Comparison of ENCODE assay signal across 18 cellular contexts in genomic region chr2:159199751-159200465, GRCh38.
DNase-seq lines count a peak whose midpoint lies in the region; ATAC-seq and TF ChIP-seq lines count a peak whose summit lies in the region.
"Had no signal": no experiment of that assay in that cellular context is flagged by ENCODE, and none has a peak within 500 bp of the region (broad histone marks: within the 10 kb centered on the region; RNA-seq: fewer than 3 reads in every experiment).

No MANE protein-coding gene starts in this region.

- H3K27me3 ChIP-seq in brain microvascular endothelial cell (replicated peaks) (no peaks in the 10 kb centered on the region), breast epithelium (no peaks in the 10 kb centered on the region)
- H3K27me3 ChIP-seq: gastrocnemius medialis, neutrophil, suprapubic skin had no signal

- peaks cover 2 to 6% (median 4%) of the 10 kb centered on the region in 3 donors for H3K27me3 Mint-ChIP-seq in immature natural killer cell (ENCODE audit: low read depth in 3 of 3)
- H3K27me3 Mint-ChIP-seq in activated naive CD4-positive, alpha-beta T cell treated with anti-CD3 and anti-CD28 coated beads, Interleukin-2, amount 10 ng/mL, durations not matched to agents 7 days and 5 days, result no peaks in the 10 kb centered on the region
- H3K27me3 Mint-ChIP-seq: activated CD4-positive, alpha-beta T cell treated with anti-CD3 and anti-CD28 coated beads, Interleukin-2, amount 10 ng/mL, durations not matched to agents 24 days and 14 days; activated naive CD4-positive, alpha-beta T cell treated with anti-CD3 and anti-CD28 coated beads, Interleukin-2, amount 50 U/mL, for 24 hours had no signal

- no peaks in the 10 kb centered on the region for H3K9me3 Mint-ChIP-seq in immature natural killer cell
- no peaks in the 10 kb centered on the region for H3K9me3 Mint-ChIP-seq in stimulated activated effector memory CD8-positive, alpha-beta T cell treated with anti-CD3 and anti-CD28 coated beads, Interleukin-12 subunit alpha, Interleukin-12 subunit beta, amount 100 ng/mL, for 72 hours
- H3K9me3 Mint-ChIP-seq in activated naive CD4-positive, alpha-beta T cell treated with anti-CD3 and anti-CD28 coated beads, Interleukin-2, amount 10 ng/mL, durations not matched to agents 7 days and 5 days, result no peaks in the 10 kb centered on the region
- H3K9me3 Mint-ChIP-seq: activated CD4-positive, alpha-beta T cell treated with anti-CD3 and anti-CD28 coated beads, Interleukin-2, amount 10 ng/mL, durations not matched to agents 24 days and 14 days; activated naive CD4-positive, alpha-beta T cell treated with anti-CD3 and anti-CD28 coated beads, Interleukin-2, amount 50 U/mL, for 24 hours had no signal

- no peak for ATAC-seq in stimulated activated effector memory CD8-positive, alpha-beta T cell treated with anti-CD3 and anti-CD28 coated beads, Interleukin-12 subunit alpha, Interleukin-12 subunit beta, amount 100 ng/mL, for 72 hours
- ATAC-seq: gastrocnemius medialis had no signal

- TF ChIP-seq CTCF in brain microvascular endothelial cell (IDR thresholded peaks at IDR 0.05; ENCODE audit: low read depth, low read length, missing control alignments), result no peak
- TF ChIP-seq CTCF in breast epithelium (IDR thresholded peaks at IDR 0.05), result no peak

- no peaks in the 10 kb centered on the region for H3K36me3 Mint-ChIP-seq in immature natural killer cell
- no peaks in the 10 kb centered on the region for H3K36me3 Mint-ChIP-seq in stimulated activated effector memory CD8-positive, alpha-beta T cell treated with anti-CD3 and anti-CD28 coated beads, Interleukin-12 subunit alpha, Interleukin-12 subunit beta, amount 100 ng/mL, for 72 hours
- H3K36me3 Mint-ChIP-seq in activated naive CD4-positive, alpha-beta T cell treated with anti-CD3 and anti-CD28 coated beads, Interleukin-2, amount 10 ng/mL, durations not matched to agents 7 days and 5 days, result no peaks in the 10 kb centered on the region
- H3K36me3 Mint-ChIP-seq: activated naive CD4-positive, alpha-beta T cell treated with anti-CD3 and anti-CD28 coated beads, Interleukin-2, amount 50 U/mL, for 24 hours had no signal

- peak overlapping the region in 1 of 5 donors; percentile 53 for H3K4me3 Mint-ChIP-seq in immature natural killer cell
- H3K4me3 Mint-ChIP-seq in stimulated activated effector memory CD8-positive, alpha-beta T cell treated with anti-CD3 and anti-CD28 coated beads, Interleukin-12 subunit alpha, Interleukin-12 subunit beta, amount 100 ng/mL, for 72 hours, result no peak overlapping the region
- no peak overlapping the region for H3K4me3 Mint-ChIP-seq in activated naive CD4-positive, alpha-beta T cell treated with anti-CD3 and anti-CD28 coated beads, Interleukin-2, amount 10 ng/mL, durations not matched to agents 7 days and 5 days
- H3K4me3 Mint-ChIP-seq: activated CD4-positive, alpha-beta T cell treated with anti-CD3 and anti-CD28 coated beads, Interleukin-2, amount 10 ng/mL, durations not matched to agents 24 days and 14 days; activated naive CD4-positive, alpha-beta T cell treated with anti-CD3 and anti-CD28 coated beads, Interleukin-2, amount 50 U/mL, for 24 hours had no signal

- in situ Hi-C loops in brain microvascular endothelial cell (cut with HindIII; ENCODE audit: low pct_ligation_motif_present, low sequenced_read_pairs), result no loop called here

- H3K27ac ChIP-seq in brain microvascular endothelial cell (peak overlapping the region; percentile 1), breast epithelium (no peak overlapping the region)
- H3K27ac ChIP-seq: gastrocnemius medialis, neutrophil, SK-N-MC, suprapubic skin had no signal

- peaks cover 43 to 48% of the 10 kb centered on the region in 2 donors for H3K4me1 Mint-ChIP-seq in immature natural killer cell
- peaks cover 26% of the 10 kb centered on the region for H3K4me1 Mint-ChIP-seq in stimulated activated effector memory CD8-positive, alpha-beta T cell treated with anti-CD3 and anti-CD28 coated beads, Interleukin-12 subunit alpha, Interleukin-12 subunit beta, amount 100 ng/mL, for 72 hours
- peaks cover 12% of the 10 kb centered on the region for H3K4me1 Mint-ChIP-seq in activated naive CD4-positive, alpha-beta T cell treated with anti-CD3 and anti-CD28 coated beads, Interleukin-2, amount 10 ng/mL, durations not matched to agents 7 days and 5 days

- H3K4me3 ChIP-seq in brain microvascular endothelial cell (ENCODE audit: low read depth, low read length) (no peak overlapping the region), breast epithelium (no peak overlapping the region)
- H3K4me3 ChIP-seq: gastrocnemius medialis, lung, SK-N-MC, suprapubic skin had no signal

- H3K9me3 ChIP-seq in breast epithelium, result no peaks in the 10 kb centered on the region
- H3K9me3 ChIP-seq: gastrocnemius medialis, neutrophil, suprapubic skin had no signal

- TF ChIP-seq POLR2A in breast epithelium (IDR thresholded peaks at IDR 0.05), result no peak

- CTCF ChIA-PET in activated naive CD4-positive, alpha-beta T cell treated with anti-CD3 and anti-CD28 coated beads, Interleukin-2, amount 10 ng/mL, durations not matched to agents 7 days and 5 days (lab: Charles Lee), result interaction anchor here (1.5 kb wide), 1 partner anchor 81 kb away, joined by 3 read pairs; no protein-coding TSS in a partner anchor

- intact Hi-C loops in breast epithelium (cut with DNase I; ENCODE audit: low total_unique reads), result no loop called here

- H3K27ac Mint-ChIP-seq in immature natural killer cell, result peak overlapping the region in 4 of 6 donors; percentile 37 to 83 (median 46)
- H3K27ac Mint-ChIP-seq in stimulated activated effector memory CD8-positive, alpha-beta T cell treated with anti-CD3 and anti-CD28 coated beads, Interleukin-12 subunit alpha, Interleukin-12 subunit beta, amount 100 ng/mL, for 72 hours, result peak overlapping the region; percentile 37
- H3K27ac Mint-ChIP-seq in activated naive CD4-positive, alpha-beta T cell treated with anti-CD3 and anti-CD28 coated beads, Interleukin-2, amount 10 ng/mL, durations not matched to agents 7 days and 5 days, result no peak overlapping the region
- H3K27ac Mint-ChIP-seq: activated CD4-positive, alpha-beta T cell treated with anti-CD3 and anti-CD28 coated beads, Interleukin-2, amount 10 ng/mL, durations not matched to agents 24 days and 14 days; activated naive CD4-positive, alpha-beta T cell treated with anti-CD3 and anti-CD28 coated beads, Interleukin-2, amount 50 U/mL, for 24 hours had no signal

- H3K36me3 ChIP-seq in brain microvascular endothelial cell (replicated peaks) (peaks cover 47% of the 10 kb centered on the region), breast epithelium (peaks cover 9% of the 10 kb centered on the region)
- H3K36me3 ChIP-seq: gastrocnemius medialis, neutrophil had no signal

- peak; percentile 7 for DNase-seq in M059J (ENCODE audit: low read depth)
- DNase-seq in brain microvascular endothelial cell, result no peak
- DNase-seq in immature natural killer cell, result no peak
- no peak for DNase-seq in stimulated activated effector memory CD8-positive, alpha-beta T cell treated with anti-CD3 and anti-CD28 coated beads, Interleukin-12 subunit alpha, Interleukin-12 subunit beta, amount 100 ng/mL, for 72 hours (ENCODE audit: low spot score in 2 of 2)
- DNase-seq in activated CD4-positive, alpha-beta T cell treated with anti-CD3 and anti-CD28 coated beads, Interleukin-2, amount 50 U/mL, for 4 hours, result no peak
- DNase-seq in activated naive CD4-positive, alpha-beta T cell treated with anti-CD3 and anti-CD28 coated beads, Interleukin-2, amount 10 ng/mL, durations not matched to agents 7 days and 5 days, result no peak
- no peak for DNase-seq in breast epithelium (ENCODE audit: low spot score in 2 of 2)
- DNase-seq: activated CD4-positive, alpha-beta T cell treated with anti-CD3 and anti-CD28 coated beads, Interleukin-2, amount 10 ng/mL, durations not matched to agents 24 days and 14 days; cerebellar nuclear complex; gastrocnemius medialis; NCI-H2081 treated with DMSO at 0.1 percent for 48 hours; retina; stimulated activated CD4-positive, alpha-beta T cell treated with anti-CD3 and anti-CD28 coated beads, Interleukin-2, amount 100 ng/mL, for 24 hours had no signal

- no peaks in the 10 kb centered on the region for H3K4me1 ChIP-seq in breast epithelium
- H3K4me1 ChIP-seq: gastrocnemius medialis, suprapubic skin had no signal
